ENCODE assay signal across 8 cellular contexts in genomic region chr7:107879400-107880035, GRCh38. TPM values are rescaled to one million over a fixed set of nuclear protein-coding genes. Genes with fewer than 3 reads are reported as not detected.
A peak's percentile ranks its signal among the peaks of the same experiment; 100 is the strongest.
DNase-seq lines count a peak whose midpoint lies in the region; ATAC-seq and TF ChIP-seq lines count a peak whose summit lies in the region.

No MANE protein-coding gene starts in this region.

- peak; percentile 79 for DNase-seq in DMS114 treated with DMSO at 0.1 percent for 48 hours (lab: John Stamatoyannopoulos, UW; ENCODE audit: unreplicated experiment)
- DNase-seq in NCI-H82 (lab: John Stamatoyannopoulos, UW) = peak; percentile 81
- peak; percentile 32 for DNase-seq in activated naive CD8-positive, alpha-beta T cell treated with anti-CD3 and anti-CD28 coated beads, Interleukin-2, amount 50 U/mL, for 24 hours
- DNase-seq in heart right ventricle = no peak
- DNase-seq in sciatic nerve (ENCODE audit: low spot score) = no peak
- no peak for DNase-seq in T1000 (lab: John Stamatoyannopoulos, UW)

- peaks cover 9% of the 10 kb centered on the region for H3K4me1 Mint-ChIP-seq in activated naive CD8-positive, alpha-beta T cell treated with anti-CD3 and anti-CD28 coated beads, Interleukin-2, amount 50 U/mL, for 24 hours

- H3K36me3 ChIP-seq in heart right ventricle = no peaks in the 10 kb centered on the region

- TF ChIP-seq CTCF in heart right ventricle (IDR thresholded peaks at IDR 0.05) = peak; percentile 33 to 83 (median 72)

- H3K27ac Mint-ChIP-seq in activated naive CD8-positive, alpha-beta T cell treated with anti-CD3 and anti-CD28 coated beads, Interleukin-2, amount 50 U/mL, for 24 hours = no peak overlapping the region

- peaks cover 10% of the 10 kb centered on the region for H3K27me3 Mint-ChIP-seq in activated naive CD8-positive, alpha-beta T cell treated with anti-CD3 and anti-CD28 coated beads, Interleukin-2, amount 50 U/mL, for 24 hours

- peaks cover 0 to 17% (median 0%) of the 10 kb centered on the region in 9 donors for H3K4me1 ChIP-seq in heart right ventricle

- ATAC-seq in GM19351 (IDR thresholded peaks at IDR 0.05; ENCODE audit: unreplicated experiment) (peak; percentile 76), HG03521 (IDR thresholded peaks at IDR 0.05; ENCODE audit: unreplicated experiment) (peak; percentile 78), heart right ventricle (peak; percentile 62 to 79 (median 69)), sciatic nerve (peak; percentile 83)
- peak; percentile 67 for ATAC-seq in activated naive CD8-positive, alpha-beta T cell treated with anti-CD3 and anti-CD28 coated beads, Interleukin-2, amount 50 U/mL, for 24 hours

- intact Hi-C loops in heart right ventricle (cut with DNase I) = loop anchor here in 9 of 10 donors (2.0 to 10.0 kb wide), 9 partner anchors 137 to 685 kb away; partner anchors contain the start of genes CBLL1 (in 2 of the 9) and BCAP29 (in 1 of the 9)
- intact Hi-C loops in sciatic nerve (cut with DNase I) = loop anchor here (5.0 to 10.0 kb wide), 3 partner anchors 137 to 268 kb away; partner anchors contain the start of gene CBLL1

- WGBS in heart right ventricle, 2 donors = 3 to 6% methylated on average over 3 of the region's 3 CpGs

- H3K27ac ChIP-seq in heart right ventricle = no peak overlapping the region

- no peaks in the 10 kb centered on the region for H3K9me3 ChIP-seq in heart right ventricle

- H3K9me3 Mint-ChIP-seq in activated naive CD8-positive, alpha-beta T cell treated with anti-CD3 and anti-CD28 coated beads, Interleukin-2, amount 50 U/mL, for 24 hours = no peaks in the 10 kb centered on the region

- H3K4me3 ChIP-seq in heart right ventricle = no peak overlapping the region

- H3K36me3 Mint-ChIP-seq in activated naive CD8-positive, alpha-beta T cell treated with anti-CD3 and anti-CD28 coated beads, Interleukin-2, amount 50 U/mL, for 24 hours (ENCODE audit: low read depth) = no peaks in the 10 kb centered on the region

- H3K27me3 ChIP-seq in heart right ventricle = peaks cover 0 to 4% (median 0%) of the 10 kb centered on the region in 7 donors

- no peak overlapping the region for H3K4me3 Mint-ChIP-seq in activated naive CD8-positive, alpha-beta T cell treated with anti-CD3 and anti-CD28 coated beads, Interleukin-2, amount 50 U/mL, for 24 hours

RNA-seq across cellular contexts. Expression of gene DLD, which starts 11.5 kb away (rescaled TPM):
- total RNA-seq in heart right ventricle (100 to 1,000 TPM; 257 to 402 (median 353) TPM), sciatic nerve (60.9 TPM)
- polyA plus RNA-seq in heart right ventricle = 100 to 1,000 TPM in 1 of 2 donors, 10 to 100 TPM in 1; 41.6 to 114 TPM

Comparison
In these comparisons a context has a peak if more than half of its experiments do, and no peak if none do; other contexts are left out.
1. DNase-seq: peak in DMS114 treated with DMSO at 0.1 percent for 48 hours (single experiment), NCI-H82 (single experiment) and activated naive CD8-positive, alpha-beta T cell treated with anti-CD3 and anti-CD28 coated beads, Interleukin-2, amount 50 U/mL, for 24 hours (single experiment); none in heart right ventricle (0 of 2), sciatic nerve (single experiment) and T1000 (single experiment).
2. Peak in every context shown above with its lines, with median percentiles within 50 percentile points of each other: ATAC-seq.